ENCODE assay signal across 8 cellular contexts in the genomic region with DNA sequence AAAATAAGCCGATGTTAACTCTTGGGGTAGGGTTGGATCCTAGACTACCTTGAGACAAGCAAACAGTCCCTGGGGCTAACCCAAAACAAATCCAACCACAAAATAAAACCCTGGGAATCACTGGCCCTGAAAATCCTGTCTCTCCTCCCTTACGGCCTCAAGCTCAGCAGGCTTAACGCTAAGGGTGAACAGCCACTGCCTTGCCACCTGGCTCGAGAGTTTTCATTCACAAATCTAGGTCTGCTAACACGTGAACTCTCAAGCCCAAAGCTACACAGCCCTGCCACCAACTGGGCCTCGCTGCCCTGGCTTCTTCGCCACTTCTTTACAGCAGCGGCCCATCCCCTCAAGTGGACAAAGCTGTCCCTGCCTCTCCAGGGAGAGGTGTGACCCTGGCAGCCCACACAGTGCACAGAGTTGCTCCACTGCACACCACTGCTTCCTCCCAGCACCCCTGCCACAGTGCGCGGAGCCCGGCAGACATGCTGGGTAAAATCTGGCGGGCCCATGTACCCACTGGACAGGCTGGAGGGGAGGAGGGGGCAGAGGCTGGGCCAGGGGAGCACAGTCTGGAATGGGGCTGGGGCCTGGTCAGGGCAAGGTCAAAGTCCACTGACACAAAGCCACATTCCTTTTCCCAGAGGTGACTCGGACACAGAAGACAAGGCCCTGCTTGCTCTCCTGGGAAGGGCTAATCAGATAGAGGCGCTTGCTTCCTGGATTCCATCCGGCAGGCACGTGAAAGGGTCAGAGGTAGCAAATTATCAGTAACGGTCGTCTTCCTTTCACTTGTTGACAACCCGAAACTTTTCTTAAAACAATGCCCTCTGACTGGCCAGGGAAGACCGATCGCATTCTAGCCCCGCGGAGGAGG. TPM values are rescaled to one million over a fixed set of nuclear protein-coding genes. Genes with fewer than 3 reads are reported as not detected.
DNase-seq lines count a peak whose midpoint lies in the region; ATAC-seq and TF ChIP-seq lines count a peak whose summit lies in the region.

No MANE protein-coding gene starts in this region.

- ATAC-seq in thoracic aorta (ENCODE audit: insufficient number of reproducible peaks, low FRiP score, low read depth): no peak
- ATAC-seq in GM21717 (IDR thresholded peaks at IDR 0.05; ENCODE audit: unreplicated experiment): no peak

- peak overlapping the region; percentile 93 for H3K9ac ChIP-seq in adipocyte (ENCODE audit: low read length)

- H3K4me1 ChIP-seq in adipocyte (ENCODE audit: control insufficient read depth, insufficient read depth, low read length) (peaks cover 13% of the 10 kb centered on the region), thoracic aorta (ENCODE audit: control insufficient read depth in 1 of 2, low read depth in 2 of 2) (peaks cover 6 to 13% of the 10 kb centered on the region in 2 donors)

- no peaks in the 10 kb centered on the region for H3K27me3 ChIP-seq in adipocyte (replicated peaks; ENCODE audit: control insufficient read depth, insufficient read depth, low read length)
- H3K27me3 ChIP-seq in thoracic aorta (replicated peaks; ENCODE audit: insufficient read depth): no peaks in the 10 kb centered on the region

- H3K4me3 ChIP-seq in HFF-Myc (replicated peaks; ENCODE audit: low read depth, low read length): peak overlapping the region; percentile 70
- H3K4me3 ChIP-seq in adipocyte (ENCODE audit: low read length): peak overlapping the region; percentile 95
- peak overlapping the region; percentile 81 for H3K4me3 ChIP-seq in thoracic aorta

- H3K9me3 ChIP-seq in adipocyte (ENCODE audit: control insufficient read depth, low read length) (no peaks in the 10 kb centered on the region), thoracic aorta (no peaks in the 10 kb centered on the region)

- peak; percentile 51 for DNase-seq in AG08396 (ENCODE audit: low spot score)
- DNase-seq in HFF-Myc (ENCODE audit: extremely low read depth, low read depth): no peak
- no peak for DNase-seq in adipocyte (ENCODE audit: low read depth)
- peak; percentile 31 for DNase-seq in kidney glomerular epithelial cell (lab: John Stamatoyannopoulos, UW)
- DNase-seq in thoracic aorta (ENCODE audit: low spot score): no peak
- no peak for DNase-seq in H4 (ENCODE audit: low spot score)
- DNase-seq in DMS114 treated with DMSO at 0.1 percent for 48 hours (lab: John Stamatoyannopoulos, UW; ENCODE audit: unreplicated experiment): no peak

- TF ChIP-seq CTCF in HFF-Myc (IDR thresholded peaks at IDR 0.05; ENCODE audit: low read depth, low read length, missing control alignments) (no peak), thoracic aorta (IDR thresholded peaks at IDR 0.05) (no peak)

- peak overlapping the region in 1 of 2 donors; percentile 19 for H3K27ac ChIP-seq in thoracic aorta

- H3K36me3 ChIP-seq in adipocyte (ENCODE audit: control insufficient read depth, insufficient read depth, low read length, severe bottlenecking) (peaks cover 72% of the 10 kb centered on the region), thoracic aorta (peaks cover 28% of the 10 kb centered on the region)

RNA-seq across cellular contexts. Expression of a gene that starts 1.0 kb away (rescaled TPM):
- 10 to 100 TPM; 13.6 to 81.9 TPM for total RNA-seq in thoracic aorta
- total RNA-seq in H4 (2014; rRNA removed; shearing (Covaris generic)): 34.7 and 39.0 TPM in 2 replicates

RNA-seq across cellular contexts. Expression of a gene that starts 7.8 kb away (rescaled TPM):
- total RNA-seq in thoracic aorta: 10 to 100 TPM; 15.8 to 41.3 TPM
- 5.5 and 8.7 TPM in 2 replicates for total RNA-seq in H4 (2014; rRNA removed; shearing (Covaris generic))

RNA-seq across cellular contexts. Expression of a gene that starts 8.2 kb away (rescaled TPM):
- total RNA-seq in thoracic aorta: 1 to 10 TPM in 1 of 2 donors, under 1 TPM in 1; 0.35 to 2.6 TPM
- 0.04 TPM in 1 of 2 replicates, not detected in the other for total RNA-seq in H4 (2014; rRNA removed; shearing (Covaris generic))

RNA-seq across cellular contexts. Expression of a gene that starts 17.3 kb away (rescaled TPM):
- total RNA-seq in thoracic aorta: 10 to 100 TPM; 29.8 to 32.1 TPM
- total RNA-seq in H4 (2014; rRNA removed; shearing (Covaris generic)): 8.7 and 9.3 TPM in 2 replicates

RNA-seq across cellular contexts. Expression of a gene that starts 18.7 kb away (rescaled TPM):
- 100 to 1,000 TPM in 1 of 2 donors, 10 to 100 TPM in 1; 94.1 to 120 TPM for total RNA-seq in thoracic aorta
- total RNA-seq in H4 (2014; rRNA removed; shearing (Covaris generic)): 189 and 222 TPM in 2 replicates

Comparison
In these comparisons a context has a peak if more than half of its experiments do, and no peak if none do; other contexts are left out.
1. DNase-seq: peak in AG08396 (single experiment) and kidney glomerular epithelial cell (single experiment); none in HFF-Myc (single experiment), adipocyte (single experiment), thoracic aorta (single experiment), H4 (single experiment) and DMS114 treated with DMSO at 0.1 percent for 48 hours (single experiment).
2. Peak in every context shown above with its lines, with median percentiles within 50 percentile points of each other: H3K4me3 ChIP-seq.